1 cellular context compared by ENCODE assay signal in the genomic region with DNA sequence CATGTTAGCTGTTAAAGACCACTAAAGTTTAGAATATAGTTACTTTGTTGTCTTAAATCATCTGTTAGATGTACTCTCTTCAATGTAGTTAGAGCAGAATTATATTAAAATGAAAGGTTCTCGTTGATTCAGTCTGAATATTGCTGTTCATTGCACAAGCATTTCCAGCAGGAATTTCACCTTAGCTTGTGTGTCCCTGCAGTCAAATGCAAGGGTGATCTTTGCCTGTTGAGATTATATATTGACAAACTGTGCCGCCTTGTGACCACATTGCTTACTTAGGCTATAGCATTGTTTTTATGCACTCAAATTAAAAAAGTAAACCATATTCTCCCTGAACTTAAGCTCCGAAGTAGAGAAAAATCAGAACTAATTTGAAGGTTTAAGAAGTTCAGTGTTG.
TF ChIP-seq lines count a peak whose summit lies in the region.

No MANE protein-coding gene starts in this region.

TF ChIP-seq in GM23338, 12 proteins besides CTCF, POLR2A, EP300 and RAD21 (continued from another document):
- TF ChIP-seq, protein P1, sequence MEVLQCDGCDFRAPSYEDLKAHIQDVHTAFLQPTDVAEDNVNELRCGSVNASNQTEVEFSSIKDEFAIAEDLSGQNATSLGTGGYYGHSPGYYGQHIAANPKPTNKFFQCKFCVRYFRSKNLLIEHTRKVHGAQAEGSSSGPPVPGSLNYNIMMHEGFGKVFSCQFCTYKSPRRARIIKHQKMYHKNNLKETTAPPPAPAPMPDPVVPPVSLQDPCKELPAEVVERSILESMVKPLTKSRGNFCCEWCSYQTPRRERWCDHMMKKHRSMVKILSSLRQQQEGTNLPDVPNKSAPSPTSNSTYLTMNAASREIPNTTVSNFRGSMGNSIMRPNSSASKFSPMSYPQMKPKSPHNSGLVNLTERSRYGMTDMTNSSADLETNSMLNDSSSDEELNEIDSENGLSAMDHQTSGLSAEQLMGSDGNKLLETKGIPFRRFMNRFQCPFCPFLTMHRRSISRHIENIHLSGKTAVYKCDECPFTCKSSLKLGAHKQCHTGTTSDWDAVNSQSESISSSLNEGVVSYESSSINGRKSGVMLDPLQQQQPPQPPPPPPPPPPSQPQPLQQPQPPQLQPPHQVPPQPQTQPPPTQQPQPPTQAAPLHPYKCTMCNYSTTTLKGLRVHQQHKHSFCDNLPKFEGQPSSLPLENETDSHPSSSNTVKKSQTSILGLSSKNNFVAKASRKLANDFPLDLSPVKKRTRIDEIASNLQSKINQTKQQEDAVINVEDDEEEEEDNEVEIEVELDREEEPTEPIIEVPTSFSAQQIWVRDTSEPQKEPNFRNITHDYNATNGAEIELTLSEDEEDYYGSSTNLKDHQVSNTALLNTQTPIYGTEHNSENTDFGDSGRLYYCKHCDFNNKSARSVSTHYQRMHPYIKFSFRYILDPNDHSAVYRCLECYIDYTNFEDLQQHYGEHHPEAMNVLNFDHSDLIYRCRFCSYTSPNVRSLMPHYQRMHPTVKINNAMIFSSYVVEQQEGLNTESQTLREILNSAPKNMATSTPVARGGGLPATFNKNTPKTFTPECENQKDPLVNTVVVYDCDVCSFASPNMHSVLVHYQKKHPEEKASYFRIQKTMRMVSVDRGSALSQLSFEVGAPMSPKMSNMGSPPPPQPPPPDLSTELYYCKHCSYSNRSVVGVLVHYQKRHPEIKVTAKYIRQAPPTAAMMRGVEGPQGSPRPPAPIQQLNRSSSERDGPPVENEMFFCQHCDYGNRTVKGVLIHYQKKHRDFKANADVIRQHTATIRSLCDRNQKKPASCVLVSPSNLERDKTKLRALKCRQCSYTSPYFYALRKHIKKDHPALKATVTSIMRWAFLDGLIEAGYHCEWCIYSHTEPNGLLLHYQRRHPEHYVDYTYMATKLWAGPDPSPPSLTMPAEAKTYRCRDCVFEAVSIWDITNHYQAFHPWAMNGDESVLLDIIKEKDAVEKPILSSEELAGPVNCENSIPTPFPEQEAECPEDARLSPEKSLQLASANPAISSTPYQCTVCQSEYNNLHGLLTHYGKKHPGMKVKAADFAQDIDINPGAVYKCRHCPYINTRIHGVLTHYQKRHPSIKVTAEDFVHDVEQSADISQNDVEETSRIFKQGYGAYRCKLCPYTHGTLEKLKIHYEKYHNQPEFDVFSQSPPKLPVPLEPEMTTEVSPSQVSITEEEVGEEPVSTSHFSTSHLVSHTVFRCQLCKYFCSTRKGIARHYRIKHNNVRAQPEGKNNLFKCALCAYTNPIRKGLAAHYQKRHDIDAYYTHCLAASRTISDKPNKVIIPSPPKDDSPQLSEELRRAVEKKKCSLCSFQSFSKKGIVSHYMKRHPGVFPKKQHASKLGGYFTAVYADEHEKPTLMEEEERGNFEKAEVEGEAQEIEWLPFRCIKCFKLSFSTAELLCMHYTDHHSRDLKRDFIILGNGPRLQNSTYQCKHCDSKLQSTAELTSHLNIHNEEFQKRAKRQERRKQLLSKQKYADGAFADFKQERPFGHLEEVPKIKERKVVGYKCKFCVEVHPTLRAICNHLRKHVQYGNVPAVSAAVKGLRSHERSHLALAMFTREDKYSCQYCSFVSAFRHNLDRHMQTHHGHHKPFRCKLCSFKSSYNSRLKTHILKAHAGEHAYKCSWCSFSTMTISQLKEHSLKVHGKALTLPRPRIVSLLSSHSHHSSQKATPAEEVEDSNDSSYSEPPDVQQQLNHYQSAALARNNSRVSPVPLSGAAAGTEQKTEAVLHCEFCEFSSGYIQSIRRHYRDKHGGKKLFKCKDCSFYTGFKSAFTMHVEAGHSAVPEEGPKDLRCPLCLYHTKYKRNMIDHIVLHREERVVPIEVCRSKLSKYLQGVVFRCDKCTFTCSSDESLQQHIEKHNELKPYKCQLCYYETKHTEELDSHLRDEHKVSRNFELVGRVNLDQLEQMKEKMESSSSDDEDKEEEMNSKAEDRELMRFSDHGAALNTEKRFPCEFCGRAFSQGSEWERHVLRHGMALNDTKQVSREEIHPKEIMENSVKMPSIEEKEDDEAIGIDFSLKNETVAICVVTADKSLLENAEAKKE (CRISPR knock-in tag; IDR thresholded peaks at IDR 0.05): no peak
- TF ChIP-seq POLR2AphosphoS5 (IDR thresholded peaks at IDR 0.05; ENCODE audit: low read depth): no peak
- no peak for TF ChIP-seq CREB1 (CRISPR knock-in tag; IDR thresholded peaks at IDR 0.05; ENCODE audit: low read depth)
- TF ChIP-seq STAT1 (IDR thresholded peaks at IDR 0.05; ENCODE audit: unreplicated experiment): no peak
- TF ChIP-seq, protein P2, sequence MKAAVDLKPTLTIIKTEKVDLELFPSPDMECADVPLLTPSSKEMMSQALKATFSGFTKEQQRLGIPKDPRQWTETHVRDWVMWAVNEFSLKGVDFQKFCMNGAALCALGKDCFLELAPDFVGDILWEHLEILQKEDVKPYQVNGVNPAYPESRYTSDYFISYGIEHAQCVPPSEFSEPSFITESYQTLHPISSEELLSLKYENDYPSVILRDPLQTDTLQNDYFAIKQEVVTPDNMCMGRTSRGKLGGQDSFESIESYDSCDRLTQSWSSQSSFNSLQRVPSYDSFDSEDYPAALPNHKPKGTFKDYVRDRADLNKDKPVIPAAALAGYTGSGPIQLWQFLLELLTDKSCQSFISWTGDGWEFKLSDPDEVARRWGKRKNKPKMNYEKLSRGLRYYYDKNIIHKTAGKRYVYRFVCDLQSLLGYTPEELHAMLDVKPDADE (IDR thresholded peaks at IDR 0.05): no peak
- no peak for TF ChIP-seq NANOG (IDR thresholded peaks at IDR 0.05; ENCODE audit: borderline replicate concordance)
- no peak for TF ChIP-seq ZNF331 (CRISPR knock-in tag; IDR thresholded peaks at IDR 0.05; ENCODE audit: low read depth)
